20 cellular contexts compared by ENCODE assay signal in genomic region chr10:113333313-113333712, GRCh38.
A peak's percentile ranks its signal among the peaks of the same experiment; 100 is the strongest.
DNase-seq lines count a peak whose midpoint lies in the region; ATAC-seq, FAIRE-seq and TF ChIP-seq lines count a peak whose summit lies in the region.
"Had no signal": no experiment of that assay in that cellular context is flagged by ENCODE, and none has a peak within 500 bp of the region (broad histone marks: within the 10 kb centered on the region; RNA-seq: fewer than 3 reads in every experiment).

No MANE protein-coding gene starts in this region.

- no peak overlapping the region for H3K4me2 ChIP-seq in H1 (ENCODE audit: insufficient read depth in 1 of 2, low read depth in 2 of 2, low read length in 2 of 2)
- H3K4me2 ChIP-seq: BLaER1 had no signal

- DNase-seq in DMS53 (lab: John Stamatoyannopoulos, UW), result peak; percentile 9
- DNase-seq in DMS53 treated with DMSO at 0.1 percent for 48 hours (lab: John Stamatoyannopoulos, UW; ENCODE audit: unreplicated experiment), result no peak
- no peak for DNase-seq in H1 (ENCODE audit: low read depth in 1 of 2, low spot score in 2 of 2)
- DNase-seq in NCI-H2081 treated with DMSO at 0.1 percent for 48 hours (lab: John Stamatoyannopoulos, UW), result no peak
- no peak for DNase-seq in kidney tubule cell (ENCODE audit: low spot score)
- DNase-seq: CD4-positive, alpha-beta T cell; CD8-positive, alpha-beta memory T cell; DMS 273 treated with DMSO at 0.1 percent for 48 hours; EL; GF-D8; H9; HFFc6 had no signal

- peak in 2 of 3 experiments; percentile 5 to 30; a peak in 2 of 4 replicates for TF ChIP-seq CTCF in H1 (IDR thresholded peaks at IDR 0.05; ENCODE audit: control extremely low read depth in 1 of 3, insufficient read depth in 1 of 3, low read depth in 1 of 3, low read length in 3 of 3)

- H3K36me3 ChIP-seq in H1 (ENCODE audit: control insufficient read depth in 2 of 4, insufficient read depth in 4 of 4, low read length in 3 of 4), result no peaks in the 10 kb centered on the region
- H3K36me3 ChIP-seq: BLaER1 had no signal

- H2BK12ac ChIP-seq in H1 (ENCODE audit: low read depth, low read length), result no peak overlapping the region

- H4K5ac ChIP-seq in H1 (ENCODE audit: insufficient read length, low read depth, low read length), result no peak overlapping the region

- no peak overlapping the region for H2BK20ac ChIP-seq in H1 (ENCODE audit: low read length)

- H3K4me3 ChIP-seq in H1 (ENCODE audit: extremely low read depth in 1 of 4, insufficient read depth in 2 of 4, low read depth in 3 of 4, low read length in 4 of 4), result no peak overlapping the region
- H3K4me3 ChIP-seq: BLaER1 had no signal

- H3K23me2 ChIP-seq in H1 (ENCODE audit: low read depth, low read length), result no peaks in the 10 kb centered on the region

- H3K9me3 ChIP-seq in H1 (ENCODE audit: insufficient read depth in 2 of 2, low read depth in 1 of 2, low read length in 1 of 2), result no peaks in the 10 kb centered on the region

- no peak overlapping the region; a peak in 1 of 7 replicates for H3K9ac ChIP-seq in H1 (replicated peaks in 1 of 4; ENCODE audit: extremely low read depth in 1 of 4, low read depth in 3 of 4, low read length in 3 of 4)
- H3K9ac ChIP-seq: BLaER1 had no signal

- no peak for FAIRE-seq in H1 (lab: Jason Lieb, UNC)
- FAIRE-seq: A204.1, D721Med, GM12891, GM18507 had no signal

- CTCF ChIA-PET in H1 (lab: Charles Lee; ENCODE audit: partially characterized antibody), result interaction anchor here (0.5 to 1.1 kb wide), 2 partner anchors 49 to 185 kb away, joined by 3 to 5 read pairs; no protein-coding TSS in a partner anchor

- no peak overlapping the region for H2AFZ ChIP-seq in H1 (ENCODE audit: low read length)

- H2BK15ac ChIP-seq in H1 (ENCODE audit: low read length), result no peak overlapping the region

- no peaks in the 10 kb centered on the region for H3K79me1 ChIP-seq in H1 (ENCODE audit: low read depth, low read length)

- H4K20me1 ChIP-seq in H1 (replicated peaks in 1 of 2; ENCODE audit: control insufficient read depth in 1 of 2, insufficient read depth in 2 of 2, low read length in 2 of 2), result no peaks in the 10 kb centered on the region
- H4K20me1 ChIP-seq: BLaER1 had no signal

- 90% methylated on average over 2 of the region's 2 CpGs; no CpG with 5 or more reads in 1 of the 2 experiments for WGBS in H1 (ENCODE audit: extremely low coverage in 1 of 2, insufficient coverage in 1 of 2, insufficient read length in 1 of 2, insufficient replicate concordance in 2 of 2, low coverage in 1 of 2, low lambda C conversion rate in 2 of 2, missing lambda C conversion rate in 1 of 2), 2 experiments

- TF ChIP-seq POLR2A in H1 (IDR thresholded peaks at IDR 0.05; ENCODE audit: control extremely low read depth in 1 of 2, low read depth in 2 of 2, low read length in 2 of 2), result no peak

- H3K14ac ChIP-seq in H1 (ENCODE audit: insufficient read length), result no peak overlapping the region

- TF ChIP-seq EP300 in Ishikawa (IDR thresholded peaks at IDR 0.05; ENCODE audit: borderline replicate concordance) (no peak), H1 (IDR thresholded peaks at IDR 0.05; ENCODE audit: borderline replicate concordance in 1 of 2, low read depth in 2 of 2, low read length in 2 of 2) (no peak)

- H3K23ac ChIP-seq in H1 (ENCODE audit: insufficient read length), result no peak overlapping the region

- H3K4me1 ChIP-seq in H1 (replicated peaks in 1 of 4; ENCODE audit: control insufficient read depth in 3 of 4, insufficient read depth in 4 of 4, low read length in 3 of 4), result no peaks in the 10 kb centered on the region

- H2BK5ac ChIP-seq in H1 (ENCODE audit: low read depth, low read length), result no peak overlapping the region

- H2AK5ac ChIP-seq in H1 (ENCODE audit: low read depth, low read length), result no peak overlapping the region

- H3K27me3 ChIP-seq in H1 (replicated peaks in 1 of 4; ENCODE audit: control insufficient read depth in 3 of 4, extremely low read depth in 1 of 4, insufficient read depth in 3 of 4, low read length in 3 of 4), result no peaks in the 10 kb centered on the region
- H3K27me3 ChIP-seq: BLaER1 had no signal

- ATAC-seq in HG02970 (IDR thresholded peaks at IDR 0.05; ENCODE audit: low FRiP score, unreplicated experiment), result no peak

- no peaks in the 10 kb centered on the region for H3K79me2 ChIP-seq in H1 (ENCODE audit: control insufficient read depth in 1 of 2, insufficient read depth in 2 of 2, low read length in 2 of 2)

- no peak overlapping the region for H3K27ac ChIP-seq in H1 (ENCODE audit: low read depth, low read length)
- H3K27ac ChIP-seq: 22Rv1, BLaER1 had no signal

- H3K56ac ChIP-seq in H1 (replicated peaks; ENCODE audit: insufficient read length, low read depth, low read length), result no peak overlapping the region

- peak; percentile 19 for TF ChIP-seq RAD21 in Ishikawa (IDR thresholded peaks at IDR 0.05; ENCODE audit: low read depth)
- peak; percentile 49 to 58 for TF ChIP-seq RAD21 in H1 (IDR thresholded peaks at IDR 0.05 in 1 of 2, conservative IDR thresholded peaks at IDR 0.05 in 1 of 2; ENCODE audit: low read depth in 2 of 2, low read length in 2 of 2)

- H4K8ac ChIP-seq in H1 (ENCODE audit: extremely low read depth, insufficient read depth, low read length), result no peak overlapping the region

- no peak overlapping the region for H3K18ac ChIP-seq in H1 (ENCODE audit: extremely low read depth, low read length)

- no peak overlapping the region for H4K91ac ChIP-seq in H1 (replicated peaks; ENCODE audit: insufficient read length, low read length)

- no peak overlapping the region for H3K4ac ChIP-seq in H1 (replicated peaks; ENCODE audit: insufficient read length, low read depth, low read length)

- POLR2A ChIA-PET in H1 (lab: Charles Lee; ENCODE audit: partially characterized antibody), result no interaction called here

- H2BK120ac ChIP-seq in H1 (replicated peaks; ENCODE audit: low read depth, low read length), result no peak overlapping the region

TF ChIP-seq in Ishikawa, 13 proteins besides CTCF, POLR2A, EP300 and RAD21:
- TF ChIP-seq MAX (IDR thresholded peaks at IDR 0.05), result no peak
- TF ChIP-seq ZBTB7A (IDR thresholded peaks at IDR 0.05; ENCODE audit: low read depth), result no peak
- no peak for TF ChIP-seq TAF1 (IDR thresholded peaks at IDR 0.05; ENCODE audit: low read depth)
TF ChIP-seq in Ishikawa: peak in this region for 0.

TF ChIP-seq in H1, 55 proteins besides CTCF, POLR2A, EP300 and RAD21 (continues in another document):
- TF ChIP-seq TEAD4 (IDR thresholded peaks at IDR 0.05; ENCODE audit: low read depth, low read length) (no peak), ZNF274 (IDR thresholded peaks at IDR 0.05; ENCODE audit: borderline replicate concordance, extremely low read depth, low read length) (no peak), SAP30 (IDR thresholded peaks at IDR 0.05; ENCODE audit: insufficient read depth, insufficient replicate concordance, low read length) (no peak), HDAC6 (IDR thresholded peaks at IDR 0.05; ENCODE audit: low read depth, low read length) (no peak), SIX5 (IDR thresholded peaks at IDR 0.05; ENCODE audit: low read depth, low read length) (no peak), NANOG (IDR thresholded peaks at IDR 0.05; ENCODE audit: insufficient read depth, low read depth, low read length, poor library complexity, severe bottlenecking) (no peak), ASH2L (IDR thresholded peaks at IDR 0.05; ENCODE audit: low read length) (no peak), HDAC2 (IDR thresholded peaks at IDR 0.05; ENCODE audit: borderline replicate concordance in 1 of 2, low read depth in 2 of 2, low read length in 2 of 2) (no peak), KDM4A (IDR thresholded peaks at IDR 0.05; ENCODE audit: low read depth, low read length, severe bottlenecking) (no peak)
